ENCODE assay signal across 16 cellular contexts in genomic region chr20:63972312-63973159, GRCh38. TPM values are rescaled to one million over a fixed set of nuclear protein-coding genes. Genes with fewer than 3 reads are reported as not detected.
A peak's percentile ranks its signal among the peaks of the same experiment; 100 is the strongest.
DNase-seq lines count a peak whose midpoint lies in the region; ATAC-seq and TF ChIP-seq lines count a peak whose summit lies in the region.
"Had no signal": no experiment of that assay in that cellular context is flagged by ENCODE, and none has a peak within 500 bp of the region (broad histone marks: within the 10 kb centered on the region; RNA-seq: fewer than 3 reads in every experiment).

No MANE protein-coding gene starts in this region.

- H3K9me2 ChIP-seq in DOHH2 (replicated peaks; ENCODE audit: control insufficient read depth, low read length): no peaks in the 10 kb centered on the region

- no peaks in the 10 kb centered on the region for H3K27me3 ChIP-seq in DOHH2 (ENCODE audit: control insufficient read depth, low read length)
- no peaks in the 10 kb centered on the region for H3K27me3 ChIP-seq in adrenal gland
- H3K27me3 ChIP-seq: gastroesophageal sphincter had no signal

- TF ChIP-seq CTCF in CD14-positive monocyte (IDR thresholded peaks at IDR 0.05): no peak
- no peak for TF ChIP-seq CTCF in DOHH2 (IDR thresholded peaks at IDR 0.05; ENCODE audit: low read depth, low read length, poor library complexity, severe bottlenecking)
- no peak for TF ChIP-seq CTCF in adrenal gland (IDR thresholded peaks at IDR 0.05)

- ATAC-seq in naive thymus-derived CD8-positive, alpha-beta T cell: no peak
- ATAC-seq: gastroesophageal sphincter had no signal

- POLR2A ChIA-PET in naive thymus-derived CD8-positive, alpha-beta T cell (lab: Charles Lee): interaction anchor here (0.5 to 2.1 kb wide), 5 partner anchors 11 to 1173 kb away, joined by 3 to 6 read pairs (median 4); partner anchors contain the start of gene UCKL1

- peaks cover 9% of the 10 kb centered on the region for H3F3A ChIP-seq in DOHH2 (ENCODE audit: control insufficient read depth, insufficient read depth)

- H3K27ac Mint-ChIP-seq in CD14-positive monocyte: no peak overlapping the region
- H3K27ac Mint-ChIP-seq in naive thymus-derived CD8-positive, alpha-beta T cell: peak overlapping the region in 8 of 10 donors; percentile 8 to 87 (median 48)

- intact Hi-C loops in CD14-positive monocyte (cut with micrococcal nuclease) (loop anchor here (2.0 to 5.0 kb wide), 6 partner anchors 65 to 535 kb away; partner anchors contain the start of gene PTK6 (in 1 of the 2)), adrenal gland (cut with DNase I) (loop anchor here (2.0 to 10.0 kb wide), 3 partner anchors 188 to 434 kb away; no protein-coding TSS in a partner anchor)

- H3K4me1 ChIP-seq in DOHH2 (ENCODE audit: control insufficient read depth, low read length): peaks cover 42% of the 10 kb centered on the region
- peaks cover 8 to 20% of the 10 kb centered on the region in 2 donors for H3K4me1 ChIP-seq in adrenal gland (replicated peaks in 1 of 2)

- peaks cover 17% of the 10 kb centered on the region for H3K79me2 ChIP-seq in DOHH2 (ENCODE audit: control insufficient read depth, low read length)

- peak overlapping the region; percentile 16; the same call in 1 of the 2 replicates for H3K4me2 ChIP-seq in DOHH2 (ENCODE audit: low read length)

- H3K4me1 Mint-ChIP-seq in CD14-positive monocyte: peaks cover 24% of the 10 kb centered on the region
- H3K4me1 Mint-ChIP-seq in naive thymus-derived CD8-positive, alpha-beta T cell: peaks cover 28 to 56% (median 44%) of the 10 kb centered on the region in 4 donors

- H4K20me1 ChIP-seq in DOHH2 (ENCODE audit: control insufficient read depth, insufficient read depth, low read depth, low read length): no peaks in the 10 kb centered on the region

- peak overlapping the region in 1 of 2 donors; percentile 5 for H3K4me3 Mint-ChIP-seq in CD14-positive monocyte
- peak overlapping the region in 3 of 10 donors; percentile 24 to 88 (median 31) for H3K4me3 Mint-ChIP-seq in naive thymus-derived CD8-positive, alpha-beta T cell

- WGBS in adrenal gland, 4 donors: 66 to 74% (median 70%) methylated on average over 7 to 18 of the region's 18 CpGs

- no peak overlapping the region for H3K4me3 ChIP-seq in DOHH2 (ENCODE audit: low read length)
- H3K4me3 ChIP-seq in adrenal gland: no peak overlapping the region

- peak; percentile 39 for DNase-seq in CD14-positive monocyte (ENCODE audit: low spot score)
- DNase-seq in adrenal gland: peak in 5 of 7 donors; percentile 20 to 66 (median 27)
- DNase-seq in naive thymus-derived CD8-positive, alpha-beta T cell: no peak
- no peak for DNase-seq in NCI-H146 (lab: John Stamatoyannopoulos, UW)
- no peak for DNase-seq in GF-D8 (lab: John Stamatoyannopoulos, UW)
- DNase-seq in hepatic stellate cell (ENCODE audit: low spot score): no peak
- DNase-seq in COLO829 (ENCODE audit: low spot score): no peak
- DNase-seq: activated CD8-positive, alpha-beta memory T cell treated with anti-CD3 and anti-CD28 coated beads, Interleukin-2, amount 50 U/mL, for 48 hours; anterior cingulate cortex; effector memory CD4-positive, alpha-beta T cell; kidney; NCI-H1417 treated with DMSO at 0.1 percent for 48 hours; NCI-H526 treated with DMSO at 0.1 percent for 48 hours; substantia nigra had no signal

- H3K27ac ChIP-seq in DOHH2 (ENCODE audit: low read depth, low read length) (no peak overlapping the region), adrenal gland (peak overlapping the region in 1 of 5 donors; percentile 10)

- H3K36me3 ChIP-seq in DOHH2 (ENCODE audit: control insufficient read depth, low read length) (peaks cover 34% of the 10 kb centered on the region), adrenal gland (replicated peaks in 1 of 2) (no peaks in the 10 kb centered on the region)

- peaks cover 0 to 3% of the 10 kb centered on the region in 2 donors for H3K36me3 Mint-ChIP-seq in CD14-positive monocyte
- peaks cover 0 to 27% (median 0%) of the 10 kb centered on the region in 3 donors for H3K36me3 Mint-ChIP-seq in naive thymus-derived CD8-positive, alpha-beta T cell

- H3K27me3 Mint-ChIP-seq in CD14-positive monocyte (ENCODE audit: low read depth in 3 of 3): peaks cover 18 to 32% (median 21%) of the 10 kb centered on the region in 3 donors
- H3K27me3 Mint-ChIP-seq in naive thymus-derived CD8-positive, alpha-beta T cell: no peaks in the 10 kb centered on the region

- no peak for TF ChIP-seq POLR2A in adrenal gland (IDR thresholded peaks at IDR 0.05)

- H3K9me3 Mint-ChIP-seq in CD14-positive monocyte: peaks cover 0 to 12% (median 4%) of the 10 kb centered on the region in 7 donors
- no peaks in the 10 kb centered on the region for H3K9me3 Mint-ChIP-seq in naive thymus-derived CD8-positive, alpha-beta T cell

- H3K9me3 ChIP-seq in DOHH2 (ENCODE audit: control insufficient read depth, insufficient read depth, low read length) (no peaks in the 10 kb centered on the region), adrenal gland (replicated peaks in 1 of 3) (no peaks in the 10 kb centered on the region)
- H3K9me3 ChIP-seq: gastroesophageal sphincter had no signal

RNA-seq across cellular contexts. Expression of gene ZNF512B, which starts 2.8 kb away (rescaled TPM):
- polyA plus RNA-seq in CD14-positive monocyte: under 1 TPM in 1 of 2 donors, not detected in 1; 0.10 TPM
- total RNA-seq in adrenal gland: 10 to 100 TPM in 6 of 8 donors, 1 to 10 TPM in 2; 8.5 to 24.7 (median 13.9) TPM
- polyA plus RNA-seq in adrenal gland: 10 to 100 TPM in 2 of 3 donors, 1 to 10 TPM in 1; 3.5 to 39.4 (median 12.1) TPM
- 10 to 100 TPM; 17.7 to 19.4 TPM for total RNA-seq in naive thymus-derived CD8-positive, alpha-beta T cell
- polyA plus RNA-seq in naive thymus-derived CD8-positive, alpha-beta T cell: 1 to 10 TPM in 1 of 3 donors, under 1 TPM in 2; 0.57 to 1.5 (median 0.59) TPM

RNA-seq across cellular contexts. Expression of gene SAMD10, which starts 6.9 kb away (rescaled TPM):
- polyA plus RNA-seq in CD14-positive monocyte: under 1 TPM; 0.34 to 0.67 TPM
- 1 to 10 TPM; 1.1 to 8.8 (median 4.6) TPM for total RNA-seq in adrenal gland
- polyA plus RNA-seq in adrenal gland: 1 to 10 TPM; 1.7 to 8.4 (median 4.4) TPM
- total RNA-seq in naive thymus-derived CD8-positive, alpha-beta T cell: 1 to 10 TPM; 7.7 to 9.3 TPM
- 10 to 100 TPM in 1 of 3 donors, 1 to 10 TPM in 2; 7.4 to 15.4 (median 8.9) TPM for polyA plus RNA-seq in naive thymus-derived CD8-positive, alpha-beta T cell

RNA-seq across cellular contexts. Expression of gene PRPF6, which starts 8.4 kb away (rescaled TPM):
- polyA plus RNA-seq in CD14-positive monocyte (10 to 100 TPM; 34.5 to 47.7 TPM), adrenal gland (10 to 100 TPM; 48.3 to 49.8 (median 49.1) TPM)
- 10 to 100 TPM; 51.6 to 73.9 (median 58.4) TPM for total RNA-seq in adrenal gland
- 10 to 100 TPM; 91.1 to 93.3 TPM for total RNA-seq in naive thymus-derived CD8-positive, alpha-beta T cell
- polyA plus RNA-seq in naive thymus-derived CD8-positive, alpha-beta T cell: 100 to 1,000 TPM in 1 of 3 donors, 10 to 100 TPM in 2; 67.2 to 110 (median 85.9) TPM

RNA-seq across cellular contexts. Expression of gene UCKL1, which starts 16.3 kb away (rescaled TPM):
- 10 to 100 TPM; 10.9 to 14.5 TPM for polyA plus RNA-seq in CD14-positive monocyte
- total RNA-seq in adrenal gland: 10 to 100 TPM; 14.9 to 56.8 (median 37.2) TPM
- 100 to 1,000 TPM in 1 of 3 donors, 10 to 100 TPM in 2; 12.1 to 101 (median 91.3) TPM for polyA plus RNA-seq in adrenal gland
- total RNA-seq in naive thymus-derived CD8-positive, alpha-beta T cell: 10 to 100 TPM; 48.2 to 50.9 TPM
- polyA plus RNA-seq in naive thymus-derived CD8-positive, alpha-beta T cell: 10 to 100 TPM; 19.8 to 28.3 (median 21.0) TPM

Comparison
In these comparisons a context has a peak if more than half of its experiments do, and no peak if none do; other contexts are left out.
1. DNase-seq: peak in CD14-positive monocyte (single experiment) and adrenal gland (5 of 7); none in naive thymus-derived CD8-positive, alpha-beta T cell (0 of 10), NCI-H146 (single experiment), GF-D8 (single experiment), hepatic stellate cell (single experiment) and COLO829 (single experiment).
2. H3K27ac Mint-ChIP-seq: peak in naive thymus-derived CD8-positive, alpha-beta T cell (8 of 10); none in CD14-positive monocyte (0 of 7).